23 cellular contexts compared by ENCODE assay signal in the genomic region with DNA sequence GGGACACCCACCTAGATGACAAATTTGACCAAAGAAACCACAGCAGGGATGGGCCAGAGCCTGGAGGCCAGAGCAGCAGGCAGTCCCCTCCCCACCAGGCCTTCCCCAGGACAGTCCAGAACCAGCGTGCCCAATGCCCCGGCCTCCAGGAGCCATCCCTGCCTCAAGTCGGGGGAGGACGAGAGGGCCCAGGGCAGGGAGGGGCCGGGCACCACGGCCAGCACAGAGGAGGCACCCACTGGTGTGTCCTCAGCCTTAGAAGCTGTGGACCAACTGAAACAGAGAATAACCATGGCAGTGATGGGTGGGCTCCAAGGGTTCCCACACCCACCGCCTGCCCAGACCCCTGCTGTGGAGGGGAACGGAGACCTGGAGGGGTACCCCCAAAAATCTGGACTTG. TPM values are rescaled to one million over a fixed set of nuclear protein-coding genes. Genes with fewer than 3 reads are reported as not detected.
A peak's percentile ranks its signal among the peaks of the same experiment; 100 is the strongest.
DNase-seq lines count a peak whose midpoint lies in the region; ATAC-seq and TF ChIP-seq lines count a peak whose summit lies in the region.
"Had no signal": no experiment of that assay in that cellular context is flagged by ENCODE, and none has a peak within 500 bp of the region (broad histone marks: within the 10 kb centered on the region; RNA-seq: fewer than 3 reads in every experiment).

No MANE protein-coding gene starts in this region.

- peaks cover 59% of the 10 kb centered on the region for H3K4me1 Mint-ChIP-seq in activated CD8-positive, alpha-beta T cell treated with anti-CD3 and anti-CD28 coated beads, Interleukin-2, amount 10 ng/mL, durations not matched to agents 7 days and 5 days (ENCODE audit: low read depth)
- peaks cover 66% of the 10 kb centered on the region for H3K4me1 Mint-ChIP-seq in activated CD8-positive, alpha-beta T cell treated with anti-CD3 and anti-CD28 coated beads for 36 hours (ENCODE audit: low read depth)

- DNase-seq in activated CD8-positive, alpha-beta T cell treated with anti-CD3 and anti-CD28 coated beads, Interleukin-2, amount 10 ng/mL, durations not matched to agents 7 days and 5 days: no peak
- DNase-seq in activated CD8-positive, alpha-beta T cell treated with anti-CD3 and anti-CD28 coated beads for 36 hours: no peak
- DNase-seq in HL-60 (ENCODE audit: low read depth in 1 of 2, low spot score in 1 of 2) (no peak), AG08395 (ENCODE audit: low spot score) (no peak), head of caudate nucleus (no peak)
- DNase-seq in effector memory CD4-positive, alpha-beta T cell: no peak
- DNase-seq: activated CD4-positive, CD25-positive, alpha-beta regulatory T cell; activated T-cell treated with anti-CD3 and anti-CD28 coated beads, Interleukin-2, amount 50 U/mL, for 4 hours; DMS153; GDM1; hypothalamus; KBM-7; lower lobe of right lung; NCI-H69; pancreas; upper lobe of right lung had no signal

- no peaks in the 10 kb centered on the region for H3K36me3 ChIP-seq in effector memory CD4-positive, alpha-beta T cell (ENCODE audit: control insufficient read depth, insufficient read depth, low read length)
- no peaks in the 10 kb centered on the region for H3K36me3 ChIP-seq in neutrophil
- H3K36me3 ChIP-seq: esophagus muscularis mucosa, HAP-1, lower lobe of right lung, pancreas, right atrium auricular region, upper lobe of right lung had no signal

- no peak for ATAC-seq in activated CD8-positive, alpha-beta T cell treated with anti-CD3 and anti-CD28 coated beads, Interleukin-2, amount 10 ng/mL, durations not matched to agents 7 days and 5 days
- no peak for ATAC-seq in activated CD8-positive, alpha-beta T cell treated with anti-CD3 and anti-CD28 coated beads for 36 hours
- no peak for ATAC-seq in GM19397 (IDR thresholded peaks at IDR 0.05; ENCODE audit: unreplicated experiment)
- ATAC-seq: activated T-cell treated with anti-CD3 and anti-CD28 coated beads, Interleukin-2, amount 50 U/mL, for 4 hours; lower lobe of right lung; SK-N-SH treated with all-trans-retinoic acid at 6 μM for 48 hours; upper lobe of right lung had no signal

- no peaks in the 10 kb centered on the region for H3K9me3 ChIP-seq in effector memory CD4-positive, alpha-beta T cell (ENCODE audit: control insufficient read depth, low read length)
- H3K9me3 ChIP-seq in neutrophil: no peaks in the 10 kb centered on the region
- H3K9me3 ChIP-seq: esophagus muscularis mucosa, HAP-1, lower lobe of right lung, pancreas, right atrium auricular region, upper lobe of right lung had no signal

- no peak for TF ChIP-seq CTCF in activated CD8-positive, alpha-beta T cell treated with anti-CD3 and anti-CD28 coated beads for 36 hours (IDR thresholded peaks at IDR 0.05)
- TF ChIP-seq CTCF in HL-60 (IDR thresholded peaks at IDR 0.05; ENCODE audit: insufficient read depth, low read length) (no peak), neutrophil (IDR thresholded peaks at IDR 0.05) (no peak)

- POLR2A ChIA-PET in activated CD8-positive, alpha-beta T cell treated with anti-CD3 and anti-CD28 coated beads, Interleukin-2, amount 10 ng/mL, durations not matched to agents 7 days and 5 days (lab: Charles Lee): no interaction called here
- POLR2A ChIA-PET in activated CD8-positive, alpha-beta T cell treated with anti-CD3 and anti-CD28 coated beads for 36 hours (lab: Charles Lee): no interaction called here

- H3K36me3 Mint-ChIP-seq in activated CD8-positive, alpha-beta T cell treated with anti-CD3 and anti-CD28 coated beads, Interleukin-2, amount 10 ng/mL, durations not matched to agents 7 days and 5 days (ENCODE audit: low read depth): no peaks in the 10 kb centered on the region
- H3K36me3 Mint-ChIP-seq in activated CD8-positive, alpha-beta T cell treated with anti-CD3 and anti-CD28 coated beads for 36 hours (ENCODE audit: low read depth): no peaks in the 10 kb centered on the region

- H3K9me3 Mint-ChIP-seq in activated CD8-positive, alpha-beta T cell treated with anti-CD3 and anti-CD28 coated beads, Interleukin-2, amount 10 ng/mL, durations not matched to agents 7 days and 5 days (ENCODE audit: insufficient read depth): no peaks in the 10 kb centered on the region
- no peaks in the 10 kb centered on the region for H3K9me3 Mint-ChIP-seq in activated CD8-positive, alpha-beta T cell treated with anti-CD3 and anti-CD28 coated beads for 36 hours
- H3K9me3 Mint-ChIP-seq: activated T-cell treated with anti-CD3 and anti-CD28 coated beads, Interleukin-2, amount 50 U/mL, for 4 hours had no signal

- peaks cover 69% of the 10 kb centered on the region for H3K4me1 ChIP-seq in effector memory CD4-positive, alpha-beta T cell (ENCODE audit: control insufficient read depth, insufficient read depth, low read length, poor library complexity, severe bottlenecking)
- peaks cover 23 to 32% of the 10 kb centered on the region in 2 experiments for H3K4me1 ChIP-seq in neutrophil (ENCODE audit: control insufficient read depth in 1 of 2, insufficient read depth in 1 of 2, low read depth in 1 of 2, low read length in 1 of 2)

- CTCF ChIA-PET in activated CD8-positive, alpha-beta T cell treated with anti-CD3 and anti-CD28 coated beads, Interleukin-2, amount 10 ng/mL, durations not matched to agents 7 days and 5 days (lab: Charles Lee): no interaction called here
- CTCF ChIA-PET in activated CD8-positive, alpha-beta T cell treated with anti-CD3 and anti-CD28 coated beads for 36 hours (lab: Charles Lee): no interaction called here

- H3K27ac ChIP-seq in HL-60 (replicated peaks) (peak overlapping the region; percentile 91), neutrophil (peak overlapping the region; percentile 87)
- H3K27ac ChIP-seq in effector memory CD4-positive, alpha-beta T cell (ENCODE audit: insufficient read depth, low read length, poor library complexity, severe bottlenecking): peak overlapping the region; percentile 68
- H3K27ac ChIP-seq: C4-2B, esophagus muscularis mucosa, lower lobe of right lung, pancreas, right atrium auricular region, upper lobe of right lung had no signal

- H3K27me3 Mint-ChIP-seq in activated CD8-positive, alpha-beta T cell treated with anti-CD3 and anti-CD28 coated beads, Interleukin-2, amount 10 ng/mL, durations not matched to agents 7 days and 5 days (ENCODE audit: low read depth): no peaks in the 10 kb centered on the region
- H3K27me3 Mint-ChIP-seq in activated CD8-positive, alpha-beta T cell treated with anti-CD3 and anti-CD28 coated beads for 36 hours: no peaks in the 10 kb centered on the region

- no peak overlapping the region for H3K4me3 Mint-ChIP-seq in activated CD8-positive, alpha-beta T cell treated with anti-CD3 and anti-CD28 coated beads, Interleukin-2, amount 10 ng/mL, durations not matched to agents 7 days and 5 days
- H3K4me3 Mint-ChIP-seq in activated CD8-positive, alpha-beta T cell treated with anti-CD3 and anti-CD28 coated beads for 36 hours: no peak overlapping the region
- H3K4me3 Mint-ChIP-seq: activated T-cell treated with anti-CD3 and anti-CD28 coated beads, Interleukin-2, amount 50 U/mL, for 4 hours had no signal

- intact Hi-C loops in activated CD8-positive, alpha-beta T cell treated with anti-CD3 and anti-CD28 coated beads for 36 hours (cut with micrococcal nuclease): no loop called here
- intact Hi-C loops in head of caudate nucleus (cut with DNase I): no loop called here

- H3K27ac Mint-ChIP-seq in activated CD8-positive, alpha-beta T cell treated with anti-CD3 and anti-CD28 coated beads, Interleukin-2, amount 10 ng/mL, durations not matched to agents 7 days and 5 days: peak overlapping the region; percentile 63
- no peak overlapping the region for H3K27ac Mint-ChIP-seq in activated CD8-positive, alpha-beta T cell treated with anti-CD3 and anti-CD28 coated beads for 36 hours

- H3K4me3 ChIP-seq in HL-60 (replicated peaks; ENCODE audit: insufficient read depth, low read length) (no peak overlapping the region), neutrophil (ENCODE audit: low read depth in 1 of 2, low read length in 1 of 2) (no peak overlapping the region)
- no peak overlapping the region for H3K4me3 ChIP-seq in effector memory CD4-positive, alpha-beta T cell (ENCODE audit: insufficient read depth, low read depth, low read length, poor library complexity, severe bottlenecking)
- H3K4me3 ChIP-seq: esophagus muscularis mucosa, HAP-1, lower lobe of right lung, pancreas, right atrium auricular region, upper lobe of right lung had no signal

- H3K27me3 ChIP-seq in HL-60 (ENCODE audit: insufficient read depth, poor library complexity, severe bottlenecking) (no peaks in the 10 kb centered on the region), neutrophil (peaks cover 8% of the 10 kb centered on the region)
- H3K27me3 ChIP-seq in effector memory CD4-positive, alpha-beta T cell (replicated peaks; ENCODE audit: control insufficient read depth, insufficient read depth, low read length, poor library complexity, severe bottlenecking): no peaks in the 10 kb centered on the region
- H3K27me3 ChIP-seq: esophagus muscularis mucosa, pancreas, right atrium auricular region, upper lobe of right lung had no signal

RNA-seq across cellular contexts. Expression of a gene that starts 28.3 kb away (rescaled TPM):
- total RNA-seq in activated CD8-positive, alpha-beta T cell treated with anti-CD3 and anti-CD28 coated beads, Interleukin-2, amount 10 ng/mL, durations not matched to agents 7 days and 5 days: 10 to 100 TPM; 75.9 to 80.5 TPM
- 10 to 100 TPM; 58.7 to 58.9 TPM for total RNA-seq in activated CD8-positive, alpha-beta T cell treated with anti-CD3 and anti-CD28 coated beads for 36 hours
